Comparison of ENCODE assay signal across 20 cellular contexts in the genomic region with DNA sequence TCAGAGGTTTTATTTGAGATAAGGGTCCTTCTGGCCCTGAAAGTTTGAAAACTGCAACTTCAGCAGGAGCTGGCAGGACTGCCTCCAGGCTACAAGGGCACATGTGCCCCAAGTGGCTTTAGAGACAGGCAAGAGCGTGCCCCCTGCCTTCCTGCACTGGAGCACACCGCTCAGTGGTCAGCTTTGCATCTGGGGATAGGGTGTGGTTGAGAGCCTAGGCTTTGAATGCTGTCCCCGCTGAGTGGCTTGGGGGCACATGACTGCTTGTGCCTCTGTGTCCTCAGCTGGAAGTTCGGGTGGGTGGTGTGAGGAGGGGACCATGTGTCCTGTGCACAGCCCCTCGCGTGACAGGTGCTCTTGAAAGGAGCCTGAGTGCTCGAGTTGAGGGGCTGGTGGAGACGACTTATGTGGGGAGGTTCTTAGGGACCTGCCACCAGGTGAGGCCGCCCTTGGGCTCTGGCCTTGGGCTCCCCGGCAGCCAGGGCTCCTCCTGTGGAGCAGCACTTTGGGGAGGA. TPM values are rescaled to one million over a fixed set of nuclear protein-coding genes. Genes with fewer than 3 reads are reported as not detected.
A peak's percentile ranks its signal among the peaks of the same experiment; 100 is the strongest.
DNase-seq lines count a peak whose midpoint lies in the region; FAIRE-seq and TF ChIP-seq lines count a peak whose summit lies in the region.
"Had no signal": no experiment of that assay in that cellular context is flagged by ENCODE, and none has a peak within 500 bp of the region (broad histone marks: within the 10 kb centered on the region; RNA-seq: fewer than 3 reads in every experiment).

No MANE protein-coding gene starts in this region.

- peak overlapping the region; percentile 26 for H3K27ac ChIP-seq in VCaP
- H3K27ac ChIP-seq in liver (ENCODE audit: low read depth in 1 of 2, low read length in 2 of 2): peak overlapping the region; percentile 87 to 99
- H3K27ac ChIP-seq in small intestine (ENCODE audit: low read depth in 1 of 2, low read length in 1 of 2): peak overlapping the region; percentile 84 to 92
- H3K27ac ChIP-seq: breast epithelium, uterus had no signal

- H3K9me3 ChIP-seq in liver (ENCODE audit: control insufficient read depth in 4 of 4, low read length in 3 of 4): no peaks in the 10 kb centered on the region
- no peaks in the 10 kb centered on the region for H3K9me3 ChIP-seq in small intestine (ENCODE audit: control insufficient read depth, low read depth)
- H3K9me3 ChIP-seq: adrenal gland, breast epithelium, uterus had no signal

- H3K27me3 ChIP-seq in liver (ENCODE audit: control insufficient read depth in 4 of 4, insufficient read depth in 4 of 4, low read length in 3 of 4) (no peaks in the 10 kb centered on the region), small intestine (ENCODE audit: control insufficient read depth in 2 of 2, insufficient read depth in 2 of 2, low read length in 2 of 2) (no peaks in the 10 kb centered on the region)
- H3K27me3 ChIP-seq: adrenal gland, breast epithelium, uterus had no signal

- H3K9ac ChIP-seq in liver (ENCODE audit: low read depth in 1 of 2, low read length in 2 of 2): no peak overlapping the region

- FAIRE-seq in small intestine (lab: Jason Lieb, UNC): no peak
- FAIRE-seq in GM12891 (lab: Jason Lieb, UNC): no peak
- FAIRE-seq: colon, H54, K562 had no signal

- BruUV-seq in Calu3 (replicated peaks; lab: Mats Ljungman, UMichigan): no TSS peak

- no peak for TF ChIP-seq POLR2A in GM12891 (IDR thresholded peaks at IDR 0.05; ENCODE audit: low read depth, low read length)

- no peak for DNase-seq in Calu3
- no peak for DNase-seq in small intestine
- no peak for DNase-seq in activated T-cell treated with anti-CD3 and anti-CD28 coated beads for 4 hours
- DNase-seq in activated T-helper 1 cell treated with anti-CD3 and anti-CD28 coated beads, Interleukin-12 subunit alpha, Interleukin-12 subunit beta, Interleukin-2, Interleukin-4 antibody, amounts not matched to agents 30 ng/mL and 10 ng/mL and 1 ng/mL, durations not matched to agents 14 hours and 24 hours and 36 hours (ENCODE audit: low spot score): no peak
- DNase-seq in activated CD4-positive, alpha-beta T cell treated with anti-CD3 and anti-CD28 coated beads, Interleukin-2, amount 50 U/mL, for 48 hours: no peak
- no peak for DNase-seq in GM12891 (ENCODE audit: insufficient read length, low spot score)
- DNase-seq: activated gamma-delta T cell treated with Interleukin-2 at 50 U/mL for 16 hours, C1 segment of cervical spinal cord, NCI-H146, NCI-H510A treated with DMSO at 0.1 percent for 48 hours, nucleus accumbens, T-helper 2 cell, uterus had no signal

- no peak for TF ChIP-seq RAD21 in liver (IDR thresholded peaks at IDR 0.05)

- H3K36me3 Mint-ChIP-seq in Calu3 (ENCODE audit: insufficient read depth, unreplicated experiment): peaks cover 70% of the 10 kb centered on the region
- peaks cover 24% of the 10 kb centered on the region for H3K36me3 Mint-ChIP-seq in activated T-helper 1 cell treated with anti-CD3 and anti-CD28 coated beads, Interleukin-12 subunit alpha, Interleukin-12 subunit beta, Interleukin-2, Interleukin-4 antibody, amounts not matched to agents 30 ng/mL and 10 ng/mL and 1 ng/mL, durations not matched to agents 14 hours and 24 hours and 36 hours (ENCODE audit: low read depth)

- H3K9me3 Mint-ChIP-seq in Calu3 (ENCODE audit: low read depth, unreplicated experiment): no peaks in the 10 kb centered on the region
- H3K9me3 Mint-ChIP-seq in activated T-helper 1 cell treated with anti-CD3 and anti-CD28 coated beads, Interleukin-12 subunit alpha, Interleukin-12 subunit beta, Interleukin-2, Interleukin-4 antibody, amounts not matched to agents 30 ng/mL and 10 ng/mL and 1 ng/mL, durations not matched to agents 14 hours and 24 hours and 36 hours: no peaks in the 10 kb centered on the region

- intact Hi-C loops in Calu3 (cut with micrococcal nuclease; ENCODE audit: unreplicated experiment): no loop called here
- intact Hi-C loops in activated T-helper 1 cell treated with anti-CD3 and anti-CD28 coated beads, Interleukin-12 subunit alpha, Interleukin-12 subunit beta, Interleukin-2, Interleukin-4 antibody, amounts not matched to agents 30 ng/mL and 10 ng/mL and 1 ng/mL, durations not matched to agents 14 hours and 24 hours and 36 hours (cut with micrococcal nuclease): no loop called here

- TF ChIP-seq CTCF in Calu3 (IDR thresholded peaks at IDR 0.05; ENCODE audit: unreplicated experiment) (no peak), VCaP (conservative IDR thresholded peaks at IDR 0.05) (no peak), liver (IDR thresholded peaks at IDR 0.05; ENCODE audit: low read depth, low read length, missing input control) (no peak)

- CTCF ChIA-PET in Calu3 (lab: Charles Lee): no interaction called here

- peak overlapping the region; percentile 37 for H3K4me3 Mint-ChIP-seq in Calu3 (ENCODE audit: low read depth, unreplicated experiment)
- H3K4me3 Mint-ChIP-seq in activated T-helper 1 cell treated with anti-CD3 and anti-CD28 coated beads, Interleukin-12 subunit alpha, Interleukin-12 subunit beta, Interleukin-2, Interleukin-4 antibody, amounts not matched to agents 30 ng/mL and 10 ng/mL and 1 ng/mL, durations not matched to agents 14 hours and 24 hours and 36 hours: no peak overlapping the region

- H3K36me3 ChIP-seq in liver (ENCODE audit: control insufficient read depth in 4 of 4, insufficient read depth in 3 of 4, low read depth in 1 of 4, low read length in 3 of 4): peaks cover 2 to 22% (median 11%) of the 10 kb centered on the region in 4 donors
- H3K36me3 ChIP-seq in small intestine (ENCODE audit: control insufficient read depth in 2 of 2, insufficient read depth in 2 of 2, low read length in 2 of 2): peaks cover 5 to 19% of the 10 kb centered on the region in 2 donors
- H3K36me3 ChIP-seq: breast epithelium, uterus had no signal

- H3K4me3 ChIP-seq in liver (ENCODE audit: low read depth in 1 of 3, low read length in 3 of 3) (no peak overlapping the region), small intestine (ENCODE audit: low read depth in 1 of 2, low read length in 2 of 2) (no peak overlapping the region)
- H3K4me3 ChIP-seq: adrenal gland, breast epithelium, K562, uterus had no signal

- peaks cover 19% of the 10 kb centered on the region for H3K4me1 Mint-ChIP-seq in Calu3 (ENCODE audit: low read depth, unreplicated experiment)
- H3K4me1 Mint-ChIP-seq in activated T-helper 1 cell treated with anti-CD3 and anti-CD28 coated beads, Interleukin-12 subunit alpha, Interleukin-12 subunit beta, Interleukin-2, Interleukin-4 antibody, amounts not matched to agents 30 ng/mL and 10 ng/mL and 1 ng/mL, durations not matched to agents 14 hours and 24 hours and 36 hours (ENCODE audit: low read depth): peaks cover 10% of the 10 kb centered on the region

- WGBS in liver: 78% methylated on average over 10 of the region's 10 CpGs
- WGBS in small intestine, 3 donors: 20 to 66% (median 29%) methylated on average over 10 of the region's 10 CpGs

- no peaks in the 10 kb centered on the region for H3K27me3 Mint-ChIP-seq in Calu3 (ENCODE audit: unreplicated experiment)
- no peaks in the 10 kb centered on the region for H3K27me3 Mint-ChIP-seq in activated T-helper 1 cell treated with anti-CD3 and anti-CD28 coated beads, Interleukin-12 subunit alpha, Interleukin-12 subunit beta, Interleukin-2, Interleukin-4 antibody, amounts not matched to agents 30 ng/mL and 10 ng/mL and 1 ng/mL, durations not matched to agents 14 hours and 24 hours and 36 hours (ENCODE audit: insufficient read depth)

- peaks cover 9 to 30% (median 20%) of the 10 kb centered on the region in 4 donors for H3K4me1 ChIP-seq in liver (ENCODE audit: control insufficient read depth in 4 of 4, insufficient read depth in 4 of 4, low read length in 3 of 4)
- H3K4me1 ChIP-seq in small intestine (ENCODE audit: control insufficient read depth in 2 of 2, insufficient read depth in 1 of 2, low read depth in 1 of 2, low read length in 1 of 2): peaks cover 0 to 5% of the 10 kb centered on the region in 2 donors
- H3K4me1 ChIP-seq: breast epithelium had no signal

- peak overlapping the region; percentile 36 for H3K27ac Mint-ChIP-seq in Calu3 (ENCODE audit: unreplicated experiment)
- no peak overlapping the region for H3K27ac Mint-ChIP-seq in activated T-helper 1 cell treated with anti-CD3 and anti-CD28 coated beads, Interleukin-12 subunit alpha, Interleukin-12 subunit beta, Interleukin-2, Interleukin-4 antibody, amounts not matched to agents 30 ng/mL and 10 ng/mL and 1 ng/mL, durations not matched to agents 14 hours and 24 hours and 36 hours

TF ChIP-seq in liver, 16 proteins besides CTCF, POLR2A, EP300 and RAD21:
- TF ChIP-seq JUND (IDR thresholded peaks at IDR 0.05): no peak
- peak; percentile 2 for TF ChIP-seq SP1 (IDR thresholded peaks at IDR 0.05)

TF ChIP-seq in GM12891, 5 proteins besides CTCF, POLR2A, EP300 and RAD21:
- TF ChIP-seq PAX5 (IDR thresholded peaks at IDR 0.05; ENCODE audit: insufficient read depth, low read length, severe bottlenecking) (no peak), POU2F2 (IDR thresholded peaks at IDR 0.05; ENCODE audit: low read depth, low read length) (no peak), SPI1 (IDR thresholded peaks at IDR 0.05; ENCODE audit: low read depth, low read length) (no peak), POLR2AphosphoS5 (IDR thresholded peaks at IDR 0.05; ENCODE audit: low read depth, low read length) (no peak), TAF1 (IDR thresholded peaks at IDR 0.05; ENCODE audit: low read depth, low read length) (no peak)

RNA-seq across cellular contexts. Expression of a gene that starts 29.8 kb away (rescaled TPM):
- total RNA-seq in Calu3 (2022) (105 and 114 TPM in 2 replicates), liver (10 to 100 TPM; 15.9 to 35.7 TPM)
- polyA plus RNA-seq in liver (10 to 100 TPM; 21.9 to 29.9 TPM), small intestine (10 to 100 TPM; 21.1 to 25.6 (median 25.5) TPM)
- total RNA-seq in activated T-helper 1 cell treated with anti-CD3 and anti-CD28 coated beads, Interleukin-12 subunit alpha, Interleukin-12 subunit beta, Interleukin-2, Interleukin-4 antibody, amounts not matched to agents 30 ng/mL and 10 ng/mL and 1 ng/mL, durations not matched to agents 14 hours and 24 hours and 36 hours: 110 and 119 TPM in 2 replicates
- polyA plus RNA-seq in GM12891 (2012; ENCODE audit: low read depth, missing spikeins): 29.2 TPM

RNA-seq across cellular contexts. Expression of a gene that starts 38.9 kb away (rescaled TPM):
- total RNA-seq in Calu3 (2022) (30.6 and 32.6 TPM in 2 replicates), liver (10 to 100 TPM; 22.4 to 40.3 TPM)
- polyA plus RNA-seq in liver (10 to 100 TPM; 32.3 to 43.4 TPM), small intestine (10 to 100 TPM; 44.5 to 73.1 (median 61.6) TPM)
- total RNA-seq in activated T-helper 1 cell treated with anti-CD3 and anti-CD28 coated beads, Interleukin-12 subunit alpha, Interleukin-12 subunit beta, Interleukin-2, Interleukin-4 antibody, amounts not matched to agents 30 ng/mL and 10 ng/mL and 1 ng/mL, durations not matched to agents 14 hours and 24 hours and 36 hours: 39.9 and 41.9 TPM in 2 replicates
- polyA plus RNA-seq in GM12891 (2012; ENCODE audit: low read depth, missing spikeins): 28.9 TPM

RNA-seq across cellular contexts. Expression of a gene that starts 39.8 kb away (rescaled TPM):
- total RNA-seq in Calu3 (2022) (54.4 and 55.6 TPM in 2 replicates), liver (1 to 10 TPM; 4.5 to 6.9 TPM)
- polyA plus RNA-seq in liver (10 to 100 TPM in 1 of 2 donors, 1 to 10 TPM in 1; 8.2 to 22.4 TPM), small intestine (10 to 100 TPM; 21.7 to 27.8 (median 25.3) TPM)
- 23.1 and 26.2 TPM in 2 replicates for total RNA-seq in activated T-helper 1 cell treated with anti-CD3 and anti-CD28 coated beads, Interleukin-12 subunit alpha, Interleukin-12 subunit beta, Interleukin-2, Interleukin-4 antibody, amounts not matched to agents 30 ng/mL and 10 ng/mL and 1 ng/mL, durations not matched to agents 14 hours and 24 hours and 36 hours
- 20.7 TPM for polyA plus RNA-seq in GM12891 (2012; ENCODE audit: low read depth, missing spikeins)

Comparison
In these comparisons a context has a peak if more than half of its experiments do, and no peak if none do; other contexts are left out.
1. H3K27ac ChIP-seq: peak in every context shown above with its lines; median percentile 93 in liver; 88 in small intestine; 26 in VCaP.